ENCODE assay signal across 10 cellular contexts in the genomic region with DNA sequence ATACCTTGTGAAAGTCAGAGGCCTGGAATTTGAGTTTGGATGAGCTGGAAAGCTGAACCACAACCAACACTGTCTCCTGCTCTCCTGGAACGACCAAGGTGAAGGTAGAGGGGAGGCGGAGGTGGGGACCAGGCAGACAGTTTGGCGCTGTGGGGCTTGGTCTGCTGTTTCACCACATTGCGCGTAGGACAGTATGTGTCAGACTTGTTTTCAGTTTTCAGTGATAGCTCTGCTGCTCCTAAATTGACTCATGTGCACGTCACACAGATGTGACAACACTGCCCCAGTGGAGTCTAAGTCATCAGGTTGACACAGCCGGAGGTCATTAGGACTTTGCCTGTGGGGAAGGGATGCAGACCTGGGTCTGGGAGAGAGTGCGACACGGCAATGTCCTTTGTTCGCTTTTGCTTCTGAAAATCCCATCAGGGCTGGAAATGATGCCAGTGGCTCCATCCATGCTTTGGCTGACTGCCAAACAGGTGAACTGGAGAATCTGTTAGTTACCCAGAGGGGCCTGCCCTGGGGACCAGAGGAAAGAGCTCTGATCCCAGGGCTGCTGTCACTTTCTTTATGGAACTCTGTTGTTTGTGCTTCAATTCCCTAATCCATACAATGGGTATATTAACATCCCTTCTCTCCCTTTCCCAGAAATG.
DNase-seq lines count a peak whose midpoint lies in the region; ATAC-seq lines count a peak whose summit lies in the region.
"Had no signal": no experiment of that assay in that cellular context is flagged by ENCODE, and none has a peak within 500 bp of the region (broad histone marks: within the 10 kb centered on the region; RNA-seq: fewer than 3 reads in every experiment).

No MANE protein-coding gene starts in this region.

- H3K36me3 Mint-ChIP-seq in activated T-cell treated with anti-CD3 and anti-CD28 coated beads, Interleukin-2, amount 50 U/mL, for 4 hours (ENCODE audit: insufficient read depth), result no peaks in the 10 kb centered on the region

- peak; percentile 20 for DNase-seq in DMS53 (lab: John Stamatoyannopoulos, UW)
- no peak for DNase-seq in DMS53 treated with DMSO at 0.1 percent for 48 hours (lab: John Stamatoyannopoulos, UW; ENCODE audit: unreplicated experiment)
- peak; percentile 38 to 80 (median 66) for DNase-seq in NCI-H1417 (lab: John Stamatoyannopoulos, UW)
- DNase-seq in activated T-cell treated with anti-CD3 and anti-CD28 coated beads, Interleukin-2, amount 50 U/mL, for 4 hours, result no peak
- peak; percentile 57 to 59 for DNase-seq in stimulated activated CD4-positive, alpha-beta T cell treated with anti-CD3 and anti-CD28 coated beads, Interleukin-2, amount 100 ng/mL, for 24 hours
- no peak for DNase-seq in DMS 273 treated with DMSO at 0.1 percent for 48 hours (lab: John Stamatoyannopoulos, UW)
- DNase-seq: colonic mucosa, NCI-H446 treated with DMSO at 0.1 percent for 48 hours had no signal

- peaks cover 5% of the 10 kb centered on the region for H3K27me3 Mint-ChIP-seq in activated T-cell treated with anti-CD3 and anti-CD28 coated beads, Interleukin-2, amount 50 U/mL, for 4 hours (ENCODE audit: low read depth)

- H3K9me3 Mint-ChIP-seq in activated T-cell treated with anti-CD3 and anti-CD28 coated beads, Interleukin-2, amount 50 U/mL, for 4 hours, result no peaks in the 10 kb centered on the region

- peaks cover 28% of the 10 kb centered on the region for H3K4me1 Mint-ChIP-seq in activated T-cell treated with anti-CD3 and anti-CD28 coated beads, Interleukin-2, amount 50 U/mL, for 4 hours (ENCODE audit: low read depth)

- H3K4me3 Mint-ChIP-seq in activated T-cell treated with anti-CD3 and anti-CD28 coated beads, Interleukin-2, amount 50 U/mL, for 4 hours, result no peak overlapping the region

- peak; percentile 91 for ATAC-seq in activated T-cell treated with anti-CD3 and anti-CD28 coated beads, Interleukin-2, amount 50 U/mL, for 4 hours
- ATAC-seq in HG03432 (IDR thresholded peaks at IDR 0.05; ENCODE audit: unreplicated experiment) (no peak), GM19463 (IDR thresholded peaks at IDR 0.05; ENCODE audit: unreplicated experiment) (no peak)

Comparison
In these comparisons a context has a peak if more than half of its experiments do, and no peak if none do; other contexts are left out.
1. DNase-seq: peak in DMS53 (single experiment), NCI-H1417 (3 of 3) and stimulated activated CD4-positive, alpha-beta T cell treated with anti-CD3 and anti-CD28 coated beads, Interleukin-2, amount 100 ng/mL, for 24 hours (2 of 2); none in DMS53 treated with DMSO at 0.1 percent for 48 hours (single experiment), activated T-cell treated with anti-CD3 and anti-CD28 coated beads, Interleukin-2, amount 50 U/mL, for 4 hours (single experiment) and DMS 273 treated with DMSO at 0.1 percent for 48 hours (single experiment).
2. ATAC-seq: peak in activated T-cell treated with anti-CD3 and anti-CD28 coated beads, Interleukin-2, amount 50 U/mL, for 4 hours (2 of 2); none in HG03432 (single experiment) and GM19463 (single experiment).